8 cellular contexts compared by ENCODE assay signal in the genomic region with DNA sequence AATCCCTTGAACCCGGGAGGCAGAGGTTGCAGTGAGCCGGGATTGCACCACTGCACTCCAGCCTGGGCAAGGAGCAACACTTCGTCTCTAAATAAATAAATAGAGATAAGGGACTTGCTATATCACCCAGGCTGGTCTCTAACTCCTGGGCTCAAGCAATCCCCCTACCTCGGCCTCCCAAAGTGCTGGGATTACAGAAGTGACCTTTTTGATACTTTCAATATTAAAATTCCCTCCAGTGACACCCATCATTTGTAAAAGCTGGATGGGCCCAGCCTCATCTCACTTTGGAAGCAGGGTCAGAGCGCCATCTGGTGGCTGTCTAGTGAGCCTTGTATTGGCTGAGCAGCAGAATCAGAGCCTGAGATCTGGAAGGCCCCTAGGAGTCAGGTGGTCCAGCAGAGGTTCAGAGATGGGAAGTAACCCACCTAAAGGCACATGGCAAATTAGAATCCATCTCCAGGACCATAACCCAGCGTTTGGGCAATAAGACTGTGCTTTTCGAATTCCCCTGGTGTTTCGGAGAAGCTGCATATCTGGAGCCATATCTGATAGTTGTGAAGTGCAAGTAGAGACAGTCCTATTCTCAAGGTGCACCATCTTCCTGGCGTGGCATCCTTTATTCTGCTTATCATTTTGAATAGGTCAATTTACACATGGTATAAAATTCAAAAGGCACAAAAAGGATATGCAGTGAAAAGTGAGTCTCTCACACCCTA. TPM values are rescaled to one million over a fixed set of nuclear protein-coding genes. Genes with fewer than 3 reads are reported as not detected.
DNase-seq lines count a peak whose midpoint lies in the region; ATAC-seq, FAIRE-seq and TF ChIP-seq lines count a peak whose summit lies in the region.

No MANE protein-coding gene starts in this region.

- DNase-seq in GM12891 (ENCODE audit: insufficient read length, low spot score) (peak; percentile 57), MV-4-11 (lab: John Stamatoyannopoulos, UW) (peak; percentile 58), SK-N-MC (ENCODE audit: low read depth, low spot score) (peak; percentile 60), glutamatergic neuron (peak; percentile 92), pons (ENCODE audit: low spot score) (peak; percentile 85), upper lobe of left lung (peak in 1 of 2 donors; percentile 80)
- peak; percentile 92 for DNase-seq in activated naive CD4-positive, alpha-beta T cell treated with anti-CD3 and anti-CD28 coated beads for 36 hours

- peak; percentile 63 for FAIRE-seq in GM12891 (lab: Jason Lieb, UNC)

- H3K4me1 ChIP-seq in upper lobe of left lung = peaks cover 0 to 4% (median 2%) of the 10 kb centered on the region in 4 donors

- H3K9ac ChIP-seq in SK-N-MC (ENCODE audit: insufficient read length) = no peak overlapping the region

- H3K27me3 ChIP-seq in upper lobe of left lung = no peaks in the 10 kb centered on the region

- H3K4me3 ChIP-seq in SK-N-MC (no peak overlapping the region), upper lobe of left lung (no peak overlapping the region)

- no peaks in the 10 kb centered on the region for H3K9me3 Mint-ChIP-seq in activated naive CD4-positive, alpha-beta T cell treated with anti-CD3 and anti-CD28 coated beads for 36 hours
- H3K9me3 Mint-ChIP-seq in glutamatergic neuron (ENCODE audit: unreplicated experiment) = peaks cover 17% of the 10 kb centered on the region

- no peaks in the 10 kb centered on the region for H3K27me3 Mint-ChIP-seq in activated naive CD4-positive, alpha-beta T cell treated with anti-CD3 and anti-CD28 coated beads for 36 hours (ENCODE audit: low read depth)
- peaks cover 9% of the 10 kb centered on the region for H3K27me3 Mint-ChIP-seq in glutamatergic neuron (ENCODE audit: unreplicated experiment)

- H3K27ac Mint-ChIP-seq in activated naive CD4-positive, alpha-beta T cell treated with anti-CD3 and anti-CD28 coated beads for 36 hours = no peak overlapping the region
- H3K27ac Mint-ChIP-seq in glutamatergic neuron (ENCODE audit: unreplicated experiment) = no peak overlapping the region

- TF ChIP-seq POLR2A in GM12891 (IDR thresholded peaks at IDR 0.05; ENCODE audit: low read depth, low read length) (no peak), upper lobe of left lung (IDR thresholded peaks at IDR 0.05) (no peak)

- no peak overlapping the region for H3K27ac ChIP-seq in SK-N-MC
- no peak overlapping the region for H3K27ac ChIP-seq in upper lobe of left lung

- CTCF ChIA-PET in activated naive CD4-positive, alpha-beta T cell treated with anti-CD3 and anti-CD28 coated beads for 36 hours (lab: Charles Lee) = interaction anchor here (0.6 to 10.4 kb wide), 17 partner anchors 8 to 277 kb away, joined by 3 to 109 read pairs (median 4); partner anchors contain the start of gene CIB4

- H3K9me3 ChIP-seq in SK-N-MC (ENCODE audit: low read depth, low read length) (no peaks in the 10 kb centered on the region), upper lobe of left lung (no peaks in the 10 kb centered on the region)

- WGBS in upper lobe of left lung, 2 donors = 29 to 31% methylated on average over 9 of the region's 9 CpGs

- H3K36me3 Mint-ChIP-seq in activated naive CD4-positive, alpha-beta T cell treated with anti-CD3 and anti-CD28 coated beads for 36 hours (ENCODE audit: low read depth) = no peaks in the 10 kb centered on the region
- H3K36me3 Mint-ChIP-seq in glutamatergic neuron (ENCODE audit: unreplicated experiment) = no peaks in the 10 kb centered on the region

- H3K4me1 Mint-ChIP-seq in activated naive CD4-positive, alpha-beta T cell treated with anti-CD3 and anti-CD28 coated beads for 36 hours (ENCODE audit: low read depth) = no peaks in the 10 kb centered on the region
- H3K4me1 Mint-ChIP-seq in glutamatergic neuron (ENCODE audit: low read depth, unreplicated experiment) = peaks cover 31% of the 10 kb centered on the region

- no peak for TF ChIP-seq EP300 in upper lobe of left lung (IDR thresholded peaks at IDR 0.05)

- no peak overlapping the region for H3K4me3 Mint-ChIP-seq in activated naive CD4-positive, alpha-beta T cell treated with anti-CD3 and anti-CD28 coated beads for 36 hours
- no peak overlapping the region for H3K4me3 Mint-ChIP-seq in glutamatergic neuron (ENCODE audit: unreplicated experiment)

- no peaks in the 10 kb centered on the region for H3K36me3 ChIP-seq in SK-N-MC (ENCODE audit: insufficient read depth, low read length)
- no peaks in the 10 kb centered on the region for H3K36me3 ChIP-seq in upper lobe of left lung

- intact Hi-C loops in activated naive CD4-positive, alpha-beta T cell treated with anti-CD3 and anti-CD28 coated beads for 36 hours (cut with micrococcal nuclease) = loop anchor here (1.0 kb wide), 2 partner anchors 140 to 242 kb away; no protein-coding TSS in a partner anchor

- TF ChIP-seq CTCF in glutamatergic neuron (IDR thresholded peaks at IDR 0.05; ENCODE audit: partially characterized antibody, unreplicated experiment) = peak; percentile 83
- TF ChIP-seq CTCF in upper lobe of left lung (IDR thresholded peaks at IDR 0.05) = peak; percentile 73 to 88 (median 85)

- ATAC-seq in upper lobe of left lung (ENCODE audit: low FRiP score in 2 of 2) = peak; percentile 78 to 90
- no peak for ATAC-seq in GM18873 (IDR thresholded peaks at IDR 0.05; ENCODE audit: low FRiP score, unreplicated experiment)

TF ChIP-seq in GM12891, 5 proteins besides CTCF, POLR2A, EP300 and RAD21:
- TF ChIP-seq PAX5 (IDR thresholded peaks at IDR 0.05; ENCODE audit: insufficient read depth, low read length, severe bottlenecking) (no peak), POLR2AphosphoS5 (IDR thresholded peaks at IDR 0.05; ENCODE audit: low read depth, low read length) (no peak), POU2F2 (IDR thresholded peaks at IDR 0.05; ENCODE audit: low read depth, low read length) (no peak), TAF1 (IDR thresholded peaks at IDR 0.05; ENCODE audit: low read depth, low read length) (no peak), SPI1 (IDR thresholded peaks at IDR 0.05; ENCODE audit: low read depth, low read length) (no peak)

RNA-seq across cellular contexts. Expression of gene SLC35F6, which starts 18.3 kb away (rescaled TPM):
- 1.6 TPM for polyA plus RNA-seq in GM12891 (2012; ENCODE audit: low read depth, missing spikeins)
- 1 to 10 TPM; 2.0 to 2.7 TPM for total RNA-seq in activated naive CD4-positive, alpha-beta T cell treated with anti-CD3 and anti-CD28 coated beads for 36 hours
- total RNA-seq in glutamatergic neuron (ENCODE audit: unreplicated experiment) (28.8 TPM), upper lobe of left lung (10 to 100 TPM; 36.7 to 59.4 (median 45.7) TPM)

RNA-seq across cellular contexts. Expression of gene CENPA, which starts 40.1 kb away (rescaled TPM):
- polyA plus RNA-seq in GM12891 (2012; ENCODE audit: low read depth, missing spikeins) = 13.3 TPM
- 10 to 100 TPM; 42.9 to 43.6 TPM for total RNA-seq in activated naive CD4-positive, alpha-beta T cell treated with anti-CD3 and anti-CD28 coated beads for 36 hours
- total RNA-seq in glutamatergic neuron (ENCODE audit: unreplicated experiment) (4.7 TPM), upper lobe of left lung (1 to 10 TPM in 2 of 6 donors, under 1 TPM in 3, not detected in 1; 0.44 to 8.4 (median 0.86) TPM)

RNA-seq across cellular contexts. Expression of gene KCNK3, which starts 53.2 kb away (rescaled TPM):
- polyA plus RNA-seq in GM12891 (2012; ENCODE audit: low read depth, missing spikeins) = not detected
- not detected for total RNA-seq in activated naive CD4-positive, alpha-beta T cell treated with anti-CD3 and anti-CD28 coated beads for 36 hours
- total RNA-seq in glutamatergic neuron (ENCODE audit: unreplicated experiment) = 21.7 TPM
- 10 to 100 TPM in 4 of 6 donors, 1 to 10 TPM in 2; 3.0 to 36.1 (median 17.5) TPM for total RNA-seq in upper lobe of left lung

Comparison
In these comparisons a context has a peak if more than half of its experiments do, and no peak if none do; other contexts are left out.
1. RNA of gene KCNK3, which starts 53.2 kb away (total RNA-seq): 21.7 TPM in glutamatergic neuron (single experiment) and 3.0 to 36.1 TPM in upper lobe of left lung; not detected in activated naive CD4-positive, alpha-beta T cell treated with anti-CD3 and anti-CD28 coated beads for 36 hours; every median in the first group is over 4 times any median in the second.